17 cellular contexts compared by ENCODE assay signal in the genomic region with DNA sequence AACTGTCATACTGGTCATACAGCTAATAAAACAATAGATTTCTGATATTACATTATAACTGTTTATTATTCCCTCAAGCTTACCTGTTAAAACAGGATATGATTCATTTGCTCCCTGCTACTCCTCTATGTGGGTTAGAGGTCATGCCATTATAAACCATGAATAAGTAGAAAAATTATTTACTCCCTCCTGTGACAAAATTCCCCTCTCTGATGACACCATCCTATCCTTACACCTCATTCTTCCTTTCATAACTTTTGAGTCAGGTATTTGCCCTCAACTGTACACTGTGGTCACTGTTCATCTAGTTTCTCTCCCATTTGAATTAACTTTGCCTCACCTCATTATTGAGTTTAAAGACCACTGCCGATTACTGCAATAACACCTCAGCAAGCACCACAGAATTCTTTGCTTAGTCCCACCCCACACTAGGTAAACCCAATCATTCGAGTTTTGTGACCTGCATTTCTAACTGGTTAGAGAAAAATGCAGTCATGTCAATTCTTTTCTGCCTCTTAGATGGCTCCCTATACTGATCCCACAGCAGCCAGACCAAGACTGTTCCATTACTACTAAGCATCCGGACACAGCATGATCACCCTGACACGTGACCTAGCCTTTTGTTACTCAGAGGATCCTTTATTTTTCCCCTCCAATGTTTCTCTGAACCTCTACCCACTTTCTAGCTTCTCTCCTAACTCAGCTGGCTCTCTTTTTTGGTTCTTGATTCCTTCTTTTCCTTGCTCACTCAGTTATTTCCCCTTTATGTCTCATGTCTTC.
A peak's percentile ranks its signal among the peaks of the same experiment; 100 is the strongest.
DNase-seq lines count a peak whose midpoint lies in the region; ATAC-seq and TF ChIP-seq lines count a peak whose summit lies in the region.
"Had no signal": no experiment of that assay in that cellular context is flagged by ENCODE, and none has a peak within 500 bp of the region (broad histone marks: within the 10 kb centered on the region; RNA-seq: fewer than 3 reads in every experiment).

No MANE protein-coding gene starts in this region.

- no peaks in the 10 kb centered on the region for H3K36me3 Mint-ChIP-seq in activated T-helper 17 cell treated with anti-CD3 and anti-CD28 coated beads, Interleukin-2, amount 50 U/mL, for 72 hours (ENCODE audit: low read depth)

- DNase-seq in Daoy (ENCODE audit: low read depth) (peak; percentile 51), kidney glomerular epithelial cell (lab: John Stamatoyannopoulos, UW) (peak; percentile 84), NCI-H146 (lab: John Stamatoyannopoulos, UW) (no peak), NCI-H69 (lab: John Stamatoyannopoulos, UW) (no peak), GM13977 (ENCODE audit: low spot score) (no peak)
- DNase-seq: activated CD4-positive, alpha-beta T cell treated with anti-CD3 and anti-CD28 coated beads for 48 hours; activated gamma-delta T cell treated with Interleukin-2 at 50 U/mL for 16 hours; colonic mucosa; GF-D8; GOT3; hippocampal formation; NCI-H524; transverse colon had no signal

- no peaks in the 10 kb centered on the region for H3K27me3 Mint-ChIP-seq in activated T-helper 17 cell treated with anti-CD3 and anti-CD28 coated beads, Interleukin-2, amount 50 U/mL, for 72 hours
- H3K27me3 Mint-ChIP-seq: B cell had no signal

- in situ Hi-C loops in GM13977 (cut with MboI; ENCODE audit: low pct_unique_long_range_greater_than_20kb, low sequenced_read_pairs, unreplicated experiment): no loop called here

- no peaks in the 10 kb centered on the region for H3K4me1 Mint-ChIP-seq in activated T-helper 17 cell treated with anti-CD3 and anti-CD28 coated beads, Interleukin-2, amount 50 U/mL, for 72 hours

- H3K27ac Mint-ChIP-seq in activated T-helper 17 cell treated with anti-CD3 and anti-CD28 coated beads, Interleukin-2, amount 50 U/mL, for 72 hours: no peak overlapping the region
- H3K27ac Mint-ChIP-seq: B cell had no signal

- H3K9me3 Mint-ChIP-seq in activated T-helper 17 cell treated with anti-CD3 and anti-CD28 coated beads, Interleukin-2, amount 50 U/mL, for 72 hours: no peaks in the 10 kb centered on the region

- ATAC-seq in HG02623 (IDR thresholded peaks at IDR 0.05; ENCODE audit: unreplicated experiment): peak; percentile 43
- ATAC-seq in activated T-helper 17 cell treated with anti-CD3 and anti-CD28 coated beads, Interleukin-2, amount 50 U/mL, for 72 hours (replicated peaks): peak; percentile 87
- ATAC-seq in GM21381 (IDR thresholded peaks at IDR 0.05; ENCODE audit: unreplicated experiment): no peak

- no peak for TF ChIP-seq CTCF in GM13977 (IDR thresholded peaks at IDR 0.05; ENCODE audit: extremely low read depth, insufficient read depth, missing control alignments)

- H3K4me3 Mint-ChIP-seq in activated T-helper 17 cell treated with anti-CD3 and anti-CD28 coated beads, Interleukin-2, amount 50 U/mL, for 72 hours: no peak overlapping the region
- H3K4me3 Mint-ChIP-seq: B cell had no signal

Comparison
In these comparisons a context has a peak if more than half of its experiments do, and no peak if none do; other contexts are left out.
1. DNase-seq: peak in Daoy (single experiment) and kidney glomerular epithelial cell (single experiment); none in NCI-H146 (single experiment), NCI-H69 (single experiment) and GM13977 (single experiment).